16 cellular contexts compared by ENCODE assay signal in genomic region chr16:70407811-70408274, GRCh38. TPM values are rescaled to one million over a fixed set of nuclear protein-coding genes. Genes with fewer than 3 reads are reported as not detected.
DNase-seq lines count a peak whose midpoint lies in the region; ATAC-seq and FAIRE-seq lines count a peak whose summit lies in the region.
"Had no signal": no experiment of that assay in that cellular context is flagged by ENCODE, and none has a peak within 500 bp of the region (broad histone marks: within the 10 kb centered on the region; RNA-seq: fewer than 3 reads in every experiment).

No MANE protein-coding gene starts in this region.

- H3K4ac ChIP-seq in mesendoderm (ENCODE audit: low read depth, low read length), result no peak overlapping the region

- intact Hi-C loops in activated T-helper 2 cell treated with anti-CD3 and anti-CD28 coated beads, Interferon-gamma antibody, Interleukin-2, Interleukin-4, amounts not matched to agents 10 μg/mL and 5 μg/mL and 100 μg/mL, durations not matched to agents 14 hours and 24 hours and 36 hours (cut with micrococcal nuclease), result no loop called here

- no peaks in the 10 kb centered on the region for H3K27me3 Mint-ChIP-seq in CD4-positive, CD25-positive, alpha-beta regulatory T cell
- H3K27me3 Mint-ChIP-seq in activated T-helper 2 cell treated with anti-CD3 and anti-CD28 coated beads, Interferon-gamma antibody, Interleukin-2, Interleukin-4, amounts not matched to agents 10 μg/mL and 5 μg/mL and 100 μg/mL, durations not matched to agents 14 hours and 24 hours and 36 hours (ENCODE audit: low read depth), result no peaks in the 10 kb centered on the region

- H3K79me1 ChIP-seq in mesendoderm (ENCODE audit: low read length), result peaks cover 14% of the 10 kb centered on the region

- FAIRE-seq in GM19239 (lab: Jason Lieb, UNC), result peak; percentile 78

- H3K4me3 Mint-ChIP-seq in CD4-positive, CD25-positive, alpha-beta regulatory T cell, result peak overlapping the region in 3 of 4 donors; percentile 19 to 51 (median 44)
- no peak overlapping the region for H3K4me3 Mint-ChIP-seq in activated T-helper 2 cell treated with anti-CD3 and anti-CD28 coated beads, Interferon-gamma antibody, Interleukin-2, Interleukin-4, amounts not matched to agents 10 μg/mL and 5 μg/mL and 100 μg/mL, durations not matched to agents 14 hours and 24 hours and 36 hours (ENCODE audit: low read depth)

- no peak overlapping the region for H2BK15ac ChIP-seq in mesendoderm (replicated peaks; ENCODE audit: low read depth)

- H3K27me3 ChIP-seq in CD4-positive, CD25-positive, alpha-beta regulatory T cell (ENCODE audit: control insufficient read depth, insufficient read depth, low read length), result no peaks in the 10 kb centered on the region
- H3K27me3 ChIP-seq in mesendoderm (ENCODE audit: insufficient read depth, low read length, poor library complexity), result no peaks in the 10 kb centered on the region
- H3K27me3 ChIP-seq: colonic mucosa, heart left ventricle, Peyer's patch had no signal

- H3K79me2 ChIP-seq in mesendoderm (ENCODE audit: control insufficient read depth, insufficient read depth, low read length), result peaks cover 13% of the 10 kb centered on the region

- H2BK120ac ChIP-seq in mesendoderm (ENCODE audit: low read depth, low read length), result no peak overlapping the region

- H3K27ac Mint-ChIP-seq in CD4-positive, CD25-positive, alpha-beta regulatory T cell, result peak overlapping the region; percentile 82 to 92 (median 88)
- H3K27ac Mint-ChIP-seq in activated T-helper 2 cell treated with anti-CD3 and anti-CD28 coated beads, Interferon-gamma antibody, Interleukin-2, Interleukin-4, amounts not matched to agents 10 μg/mL and 5 μg/mL and 100 μg/mL, durations not matched to agents 14 hours and 24 hours and 36 hours, result peak overlapping the region; percentile 22

- H3K36me3 Mint-ChIP-seq in CD4-positive, CD25-positive, alpha-beta regulatory T cell, result peaks cover 13% of the 10 kb centered on the region
- peaks cover 23% of the 10 kb centered on the region for H3K36me3 Mint-ChIP-seq in activated T-helper 2 cell treated with anti-CD3 and anti-CD28 coated beads, Interferon-gamma antibody, Interleukin-2, Interleukin-4, amounts not matched to agents 10 μg/mL and 5 μg/mL and 100 μg/mL, durations not matched to agents 14 hours and 24 hours and 36 hours (ENCODE audit: low read depth)

- no peaks in the 10 kb centered on the region for H3K9me3 Mint-ChIP-seq in CD4-positive, CD25-positive, alpha-beta regulatory T cell
- no peaks in the 10 kb centered on the region for H3K9me3 Mint-ChIP-seq in activated T-helper 2 cell treated with anti-CD3 and anti-CD28 coated beads, Interferon-gamma antibody, Interleukin-2, Interleukin-4, amounts not matched to agents 10 μg/mL and 5 μg/mL and 100 μg/mL, durations not matched to agents 14 hours and 24 hours and 36 hours

- H3K4me2 ChIP-seq in mesendoderm (ENCODE audit: low read length), result no peak overlapping the region

- H4K5ac ChIP-seq in mesendoderm (ENCODE audit: low read length), result no peak overlapping the region

- no peaks in the 10 kb centered on the region for H3K9me3 ChIP-seq in CD4-positive, CD25-positive, alpha-beta regulatory T cell (ENCODE audit: control insufficient read depth in 2 of 2, low read length in 2 of 2)
- H3K9me3 ChIP-seq: colonic mucosa, heart left ventricle, mucosa of descending colon, Peyer's patch had no signal

- peaks cover 7% of the 10 kb centered on the region for H3K36me3 ChIP-seq in CD4-positive, CD25-positive, alpha-beta regulatory T cell (ENCODE audit: control insufficient read depth, insufficient read depth, low read length)
- no peaks in the 10 kb centered on the region for H3K36me3 ChIP-seq in mesendoderm (ENCODE audit: control insufficient read depth, insufficient read depth, low read length)
- H3K36me3 ChIP-seq: colonic mucosa had no signal

- no peak overlapping the region for H3K9ac ChIP-seq in mesendoderm (ENCODE audit: low read length)

- no CpG with 5 or more reads among the region's 10 CpGs for WGBS in mesendoderm (ENCODE audit: extremely low coverage, insufficient coverage, low lambda C conversion rate)

- DNase-seq in CD4-positive, CD25-positive, alpha-beta regulatory T cell, result no peak
- DNase-seq in GM19239 (ENCODE audit: insufficient read length, low spot score) (peak; percentile 36), mesendoderm (no peak), cerebellar nuclear complex (lab: John Stamatoyannopoulos, UW) (no peak), DMS53 treated with DMSO at 0.1 percent for 48 hours (lab: John Stamatoyannopoulos, UW; ENCODE audit: unreplicated experiment) (no peak), NCI-H1048 (lab: John Stamatoyannopoulos, UW) (no peak)
- no peak for DNase-seq in activated T-helper 2 cell treated with anti-CD3 and anti-CD28 coated beads, Interferon-gamma antibody, Interleukin-2, Interleukin-4, amounts not matched to agents 10 μg/mL and 5 μg/mL and 100 μg/mL, durations not matched to agents 14 hours and 24 hours and 36 hours (ENCODE audit: low spot score)
- no peak for DNase-seq in activated T-cell treated with anti-CD3 and anti-CD28 coated beads, Interleukin-2, amount 50 U/mL, for 48 hours
- DNase-seq: colonic mucosa, heart left ventricle, kidney glomerular epithelial cell, mucosa of descending colon, NCI-H1092 treated with DMSO at 0.1 percent for 48 hours, NCI-H345, Peyer's patch had no signal

- peaks cover 20 to 66% (median 43%) of the 10 kb centered on the region in 4 donors for H3K4me1 Mint-ChIP-seq in CD4-positive, CD25-positive, alpha-beta regulatory T cell
- peaks cover 42% of the 10 kb centered on the region for H3K4me1 Mint-ChIP-seq in activated T-helper 2 cell treated with anti-CD3 and anti-CD28 coated beads, Interferon-gamma antibody, Interleukin-2, Interleukin-4, amounts not matched to agents 10 μg/mL and 5 μg/mL and 100 μg/mL, durations not matched to agents 14 hours and 24 hours and 36 hours (ENCODE audit: low read depth)

- H3K27ac ChIP-seq in CD4-positive, CD25-positive, alpha-beta regulatory T cell (ENCODE audit: insufficient read depth, low read length, poor library complexity, severe bottlenecking), result no peak overlapping the region
- H3K27ac ChIP-seq in mesendoderm (ENCODE audit: low read depth, low read length), result no peak overlapping the region
- H3K27ac ChIP-seq: colonic mucosa, heart left ventricle, Peyer's patch had no signal

- peak overlapping the region; percentile 10 for H3K18ac ChIP-seq in mesendoderm (ENCODE audit: low read length)

- no peak overlapping the region for H3K4me3 ChIP-seq in CD4-positive, CD25-positive, alpha-beta regulatory T cell (ENCODE audit: low read depth, low read length)
- H3K4me3 ChIP-seq in mesendoderm (ENCODE audit: low read length), result no peak overlapping the region
- H3K4me3 ChIP-seq: colonic mucosa, heart left ventricle, mucosa of descending colon, Peyer's patch had no signal

- no peak overlapping the region for H2BK5ac ChIP-seq in mesendoderm (ENCODE audit: low read length)

- no peak overlapping the region for H4K8ac ChIP-seq in mesendoderm (ENCODE audit: low read depth, low read length)

- H2AK5ac ChIP-seq in mesendoderm (ENCODE audit: low read length), result no peak overlapping the region

- no peak overlapping the region for H3K23ac ChIP-seq in mesendoderm (ENCODE audit: low read length)

- no peak overlapping the region for H3K56ac ChIP-seq in mesendoderm (ENCODE audit: low read length)

- H3K4me1 ChIP-seq in CD4-positive, CD25-positive, alpha-beta regulatory T cell (ENCODE audit: control insufficient read depth, insufficient read depth, low read length, poor library complexity, severe bottlenecking), result peaks cover 44% of the 10 kb centered on the region
- peaks cover 9% of the 10 kb centered on the region for H3K4me1 ChIP-seq in mesendoderm (ENCODE audit: control insufficient read depth, low read depth, low read length)
- H3K4me1 ChIP-seq: colonic mucosa had no signal

- ATAC-seq in CD4-positive, CD25-positive, alpha-beta regulatory T cell (ENCODE audit: low read depth in 2 of 2), result no peak
- ATAC-seq: activated CD4-positive, CD25-positive, alpha-beta regulatory T cell treated with anti-CD3 and anti-CD28 coated beads, Interleukin-2, amount 50 U/mL, for 24 hours; heart left ventricle; mucosa of descending colon had no signal

RNA-seq across cellular contexts. Expression of gene ST3GAL2, which starts 31.1 kb away (rescaled TPM):
- total RNA-seq in CD4-positive, CD25-positive, alpha-beta regulatory T cell, result 22.1 TPM
- polyA plus RNA-seq in CD4-positive, CD25-positive, alpha-beta regulatory T cell, result 10 to 100 TPM; 10.5 to 17.5 (median 14.6) TPM
- 33.0 and 35.1 TPM in 2 replicates for total RNA-seq in activated T-helper 2 cell treated with anti-CD3 and anti-CD28 coated beads, Interferon-gamma antibody, Interleukin-2, Interleukin-4, amounts not matched to agents 10 μg/mL and 5 μg/mL and 100 μg/mL, durations not matched to agents 14 hours and 24 hours and 36 hours
- polyA plus RNA-seq in mesendoderm (2013, experiment 1 of 2), result 23.5 TPM
- 23.1 TPM for polyA plus RNA-seq in mesendoderm (2013, experiment 2 of 2)

RNA-seq across cellular contexts. Expression of gene FCSK, which starts 46.6 kb away (rescaled TPM):
- total RNA-seq in CD4-positive, CD25-positive, alpha-beta regulatory T cell, result 28.5 TPM
- polyA plus RNA-seq in CD4-positive, CD25-positive, alpha-beta regulatory T cell, result 10 to 100 TPM in 1 of 4 donors, 1 to 10 TPM in 3; 5.7 to 11.5 (median 7.7) TPM
- total RNA-seq in activated T-helper 2 cell treated with anti-CD3 and anti-CD28 coated beads, Interferon-gamma antibody, Interleukin-2, Interleukin-4, amounts not matched to agents 10 μg/mL and 5 μg/mL and 100 μg/mL, durations not matched to agents 14 hours and 24 hours and 36 hours, result 19.7 and 21.9 TPM in 2 replicates
- 1.4 TPM for polyA plus RNA-seq in mesendoderm (2013, experiment 1 of 2)
- 1.4 TPM for polyA plus RNA-seq in mesendoderm (2013, experiment 2 of 2)
